Comparison of ENCODE assay signal across 8 cellular contexts in genomic region chr22:50209893-50210292, GRCh38. TPM values are rescaled to one million over a fixed set of nuclear protein-coding genes. Genes with fewer than 3 reads are reported as not detected.
DNase-seq lines count a peak whose midpoint lies in the region; ATAC-seq and TF ChIP-seq lines count a peak whose summit lies in the region.

No MANE protein-coding gene starts in this region.

- TF ChIP-seq POLR2A in HCT116 (IDR thresholded peaks at IDR 0.05; ENCODE audit: borderline replicate concordance, extremely low read depth, insufficient read depth, insufficient read length): no peak
- no peak for TF ChIP-seq POLR2A in spleen (IDR thresholded peaks at IDR 0.05)

- peak; percentile 71 for TF ChIP-seq RAD21 in HCT116 (IDR thresholded peaks at IDR 0.05; ENCODE audit: low read depth)

- H3K27me3 Mint-ChIP-seq in CD4-positive, CD25-positive, alpha-beta regulatory T cell: no peaks in the 10 kb centered on the region

- H3K4me3 ChIP-seq in CD4-positive, CD25-positive, alpha-beta regulatory T cell (ENCODE audit: low read depth, low read length): no peak overlapping the region
- H3K4me3 ChIP-seq in HCT116 (replicated peaks in 1 of 2; ENCODE audit: low read depth in 1 of 2, low read length in 2 of 2) (no peak overlapping the region), spleen (no peak overlapping the region)

- H3K36me3 ChIP-seq in CD4-positive, CD25-positive, alpha-beta regulatory T cell (ENCODE audit: control insufficient read depth, insufficient read depth, low read length): peaks cover 46% of the 10 kb centered on the region
- H3K36me3 ChIP-seq in HCT116 (ENCODE audit: control insufficient read depth in 1 of 2, insufficient read depth in 2 of 2, low read length in 2 of 2) (peaks cover 11 to 18% of the 10 kb centered on the region in 2 experiments), spleen (peaks cover 3 to 100% (median 72%) of the 10 kb centered on the region in 6 donors)

- no peak overlapping the region for H3K27ac ChIP-seq in CD4-positive, CD25-positive, alpha-beta regulatory T cell (ENCODE audit: insufficient read depth, low read length, poor library complexity, severe bottlenecking)
- H3K27ac ChIP-seq in HCT116 (ENCODE audit: low read depth, low read length) (no peak overlapping the region; the same call in 1 of the 2 replicates), spleen (peak overlapping the region in 1 of 8 donors; percentile 8)

- no TSS peak for BruUV-seq in HCT116 (replicated peaks; lab: Mats Ljungman, UMichigan)

- TF ChIP-seq CTCF in HCT116 (IDR thresholded peaks at IDR 0.05 in 2 of 3, conservative IDR thresholded peaks at IDR 0.05 in 1 of 3; ENCODE audit: borderline replicate concordance in 1 of 3, insufficient read depth in 1 of 3, low read depth in 2 of 3, low read length in 2 of 3) (peak; percentile 75 to 89 (median 89)), spleen (IDR thresholded peaks at IDR 0.05 in 8 of 11, conservative IDR thresholded peaks at IDR 0.05 in 3 of 11) (peak; percentile 78 to 91 (median 85))

- POLR2A ChIA-PET in HCT116 (lab: Charles Lee): no interaction called here

- H3K4me1 Mint-ChIP-seq in CD4-positive, CD25-positive, alpha-beta regulatory T cell: peaks cover 12 to 29% (median 22%) of the 10 kb centered on the region in 4 donors

- H3K9me2 ChIP-seq in HCT116 (ENCODE audit: insufficient read depth): no peaks in the 10 kb centered on the region

- no peaks in the 10 kb centered on the region for H3K27me3 ChIP-seq in CD4-positive, CD25-positive, alpha-beta regulatory T cell (ENCODE audit: control insufficient read depth, insufficient read depth, low read length)
- H3K27me3 ChIP-seq in HCT116 (ENCODE audit: insufficient read depth, low read length) (no peaks in the 10 kb centered on the region), spleen (replicated peaks in 1 of 7) (no peaks in the 10 kb centered on the region)

- peak; percentile 54 to 78 (median 75) for DNase-seq in CD4-positive, CD25-positive, alpha-beta regulatory T cell
- DNase-seq in HCT116 (ENCODE audit: low read depth, low spot score): no peak
- DNase-seq in SK-N-DZ (ENCODE audit: low spot score): peak; percentile 61
- DNase-seq in activated naive CD8-positive, alpha-beta T cell treated with anti-CD3 and anti-CD28 coated beads, Interleukin-2, amount 50 U/mL, for 16 hours (ENCODE audit: low read depth, low spot score): peak; percentile 27
- DNase-seq in left ventricle myocardium superior: peak; percentile 74
- DNase-seq in spleen: peak; percentile 87
- no peak for DNase-seq in COR-L47 (lab: John Stamatoyannopoulos, UW)

- H3K4me1 ChIP-seq in CD4-positive, CD25-positive, alpha-beta regulatory T cell (ENCODE audit: control insufficient read depth, insufficient read depth, low read length, poor library complexity, severe bottlenecking): peaks cover 8% of the 10 kb centered on the region
- H3K4me1 ChIP-seq in HCT116 (ENCODE audit: control insufficient read depth in 1 of 2, insufficient read depth in 2 of 2, low read length in 2 of 2) (peaks cover 0 to 16% of the 10 kb centered on the region in 2 experiments; a peak in 2 of 4 replicates), spleen (peaks cover 3 to 60% (median 38%) of the 10 kb centered on the region in 6 donors)

- H3K79me2 ChIP-seq in HCT116 (ENCODE audit: insufficient read depth, low read length): peaks cover 13% of the 10 kb centered on the region; the same call in 1 of the 2 replicates

- H4K20me1 ChIP-seq in HCT116 (ENCODE audit: insufficient read depth): no peaks in the 10 kb centered on the region

- H3K9me3 ChIP-seq in CD4-positive, CD25-positive, alpha-beta regulatory T cell (ENCODE audit: control insufficient read depth in 2 of 2, low read length in 2 of 2): no peaks in the 10 kb centered on the region
- H3K9me3 ChIP-seq in HCT116 (ENCODE audit: control insufficient read depth in 1 of 2, insufficient read depth in 1 of 2, low read depth in 1 of 2, low read length in 2 of 2): no peaks in the 10 kb centered on the region
- no peaks in the 10 kb centered on the region for H3K9me3 ChIP-seq in spleen

- H3K9me3 Mint-ChIP-seq in CD4-positive, CD25-positive, alpha-beta regulatory T cell: no peaks in the 10 kb centered on the region

- intact Hi-C loops in HCT116 (cut with micrococcal nuclease) (loop anchor here (1.0 to 10.0 kb wide), 2 partner anchors 61 to 275 kb away; no protein-coding TSS in a partner anchor), left ventricle myocardium superior (cut with micrococcal nuclease) (loop anchor here (10.0 kb wide), 1 partner anchor 65 kb away; no protein-coding TSS in a partner anchor), spleen (cut with DNase I; ENCODE audit: low total_unique reads) (loop anchor here (5.0 kb wide), 1 partner anchor 58 kb away; no protein-coding TSS in a partner anchor)

- peak; percentile 65 to 73 for ATAC-seq in CD4-positive, CD25-positive, alpha-beta regulatory T cell (ENCODE audit: low read depth in 2 of 2)
- ATAC-seq in HCT116 (peak; percentile 67), left ventricle myocardium superior (peak; percentile 41), HG02973 (IDR thresholded peaks at IDR 0.05; ENCODE audit: unreplicated experiment) (no peak)

- CTCF ChIA-PET in HCT116 (lab: Charles Lee): no interaction called here

- H3K27ac Mint-ChIP-seq in CD4-positive, CD25-positive, alpha-beta regulatory T cell: peak overlapping the region; percentile 18 to 89 (median 75)

- peaks cover 19% of the 10 kb centered on the region for H3K36me3 Mint-ChIP-seq in CD4-positive, CD25-positive, alpha-beta regulatory T cell

- 57 to 66% (median 62%) methylated on average over 18 to 20 of the region's 20 CpGs for WGBS in spleen, 5 donors

- H2AFZ ChIP-seq in HCT116 (ENCODE audit: low read depth, low read length, poor library complexity, severe bottlenecking): no peak overlapping the region

- H3K4me2 ChIP-seq in HCT116 (ENCODE audit: low read length): no peak overlapping the region

- no peak overlapping the region for H3K9ac ChIP-seq in HCT116 (ENCODE audit: low read length)

- peak overlapping the region in 1 of 4 donors; percentile 55 for H3K4me3 Mint-ChIP-seq in CD4-positive, CD25-positive, alpha-beta regulatory T cell

- RAD21 ChIA-PET in HCT116 (lab: Charles Lee; ENCODE audit: low non-redundant PET in 1 of 2, low total read pairs in 2 of 2, uncharacterized antibody in 2 of 2, unreplicated experiment in 2 of 2): no interaction called here

TF ChIP-seq in HCT116, 20 proteins besides CTCF, POLR2A, EP300 and RAD21:
- TF ChIP-seq, protein P1, sequence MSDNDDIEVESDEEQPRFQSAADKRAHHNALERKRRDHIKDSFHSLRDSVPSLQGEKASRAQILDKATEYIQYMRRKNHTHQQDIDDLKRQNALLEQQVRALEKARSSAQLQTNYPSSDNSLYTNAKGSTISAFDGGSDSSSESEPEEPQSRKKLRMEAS (IDR thresholded peaks at IDR 0.05): no peak
- TF ChIP-seq EZH2 (IDR thresholded peaks at IDR 0.05) (no peak), ELF1 (IDR thresholded peaks at IDR 0.05; ENCODE audit: borderline replicate concordance, low read depth) (no peak)

RNA-seq across cellular contexts. Expression of gene SELENOO, which starts 9.1 kb away (rescaled TPM):
- 31.9 TPM for total RNA-seq in CD4-positive, CD25-positive, alpha-beta regulatory T cell
- polyA plus RNA-seq in CD4-positive, CD25-positive, alpha-beta regulatory T cell: 1 to 10 TPM; 1.8 to 6.5 (median 3.3) TPM
- total RNA-seq in HCT116 (2021; ENCODE audit: unreplicated experiment) (29.6 TPM), left ventricle myocardium superior (14.5 TPM), spleen (10 to 100 TPM; 25.4 to 31.7 (median 29.3) TPM)
- 27.2 and 30.6 TPM in 2 replicates for polyA plus RNA-seq in HCT116 (2012)
- 32.9 and 34.5 TPM in 2 replicates for polyA plus RNA-seq in SK-N-DZ (2014; cell fraction: cytosol; rRNA removed)
- 120 and 155 TPM in 2 replicates for polyA plus RNA-seq in SK-N-DZ (2014; cell fraction: nucleus; rRNA removed)
- 10 to 100 TPM; 26.2 to 70.8 (median 47.0) TPM for polyA plus RNA-seq in spleen

RNA-seq across cellular contexts. Expression of gene TRABD, which starts 24.2 kb away (rescaled TPM):
- total RNA-seq in CD4-positive, CD25-positive, alpha-beta regulatory T cell: 115 TPM
- 10 to 100 TPM; 33.0 to 47.6 (median 38.5) TPM for polyA plus RNA-seq in CD4-positive, CD25-positive, alpha-beta regulatory T cell
- total RNA-seq in HCT116 (2021; ENCODE audit: unreplicated experiment) (90.3 TPM), left ventricle myocardium superior (23.8 TPM), spleen (10 to 100 TPM; 49.8 to 66.5 (median 57.7) TPM)
- 81.3 and 109 TPM in 2 replicates for polyA plus RNA-seq in HCT116 (2012)
- polyA plus RNA-seq in SK-N-DZ (2014; cell fraction: cytosol; rRNA removed): 51.6 and 62.9 TPM in 2 replicates
- polyA plus RNA-seq in SK-N-DZ (2014; cell fraction: nucleus; rRNA removed): 188 and 198 TPM in 2 replicates
- polyA plus RNA-seq in spleen: 10 to 100 TPM; 43.3 to 85.8 (median 77.9) TPM

RNA-seq across cellular contexts. Expression of gene TUBGCP6, which starts 34.9 kb away (rescaled TPM):
- total RNA-seq in CD4-positive, CD25-positive, alpha-beta regulatory T cell: 132 TPM
- 10 to 100 TPM; 14.0 to 16.3 (median 14.2) TPM for polyA plus RNA-seq in CD4-positive, CD25-positive, alpha-beta regulatory T cell
- 38.6 TPM for total RNA-seq in HCT116 (2021; ENCODE audit: unreplicated experiment)
- polyA plus RNA-seq in HCT116 (2012): 27.0 and 29.9 TPM in 2 replicates
- polyA plus RNA-seq in SK-N-DZ (2014; cell fraction: cytosol; rRNA removed): 21.2 and 23.3 TPM in 2 replicates
- 225 and 301 TPM in 2 replicates for polyA plus RNA-seq in SK-N-DZ (2014; cell fraction: nucleus; rRNA removed)
- 18.4 TPM for total RNA-seq in left ventricle myocardium superior
- total RNA-seq in spleen: 10 to 100 TPM; 65.2 to 98.0 (median 69.4) TPM
- 10 to 100 TPM; 36.0 to 70.7 (median 69.2) TPM for polyA plus RNA-seq in spleen

RNA-seq across cellular contexts. Expression of gene PANX2, which starts 39.4 kb away (rescaled TPM):
- not detected for total RNA-seq in CD4-positive, CD25-positive, alpha-beta regulatory T cell
- polyA plus RNA-seq in CD4-positive, CD25-positive, alpha-beta regulatory T cell: not detected
- total RNA-seq in HCT116 (2021; ENCODE audit: unreplicated experiment) (8.0 TPM), left ventricle myocardium superior (0.40 TPM), spleen (1 to 10 TPM in 6 of 7 donors, under 1 TPM in 1; 0.39 to 4.6 (median 2.4) TPM)
- polyA plus RNA-seq in HCT116 (2012): 6.5 and 11.2 TPM in 2 replicates
- 1.7 and 2.2 TPM in 2 replicates for polyA plus RNA-seq in SK-N-DZ (2014; cell fraction: cytosol; rRNA removed)
- polyA plus RNA-seq in SK-N-DZ (2014; cell fraction: nucleus; rRNA removed): 1.8 and 2.6 TPM in 2 replicates
- polyA plus RNA-seq in spleen: under 1 TPM; 0.11 to 0.67 (median 0.24) TPM

RNA-seq across cellular contexts. Expression of gene HDAC10, which starts 41.2 kb away (rescaled TPM):
- 125 TPM for total RNA-seq in CD4-positive, CD25-positive, alpha-beta regulatory T cell
- 10 to 100 TPM in 1 of 4 donors, 1 to 10 TPM in 3; 6.0 to 12.5 (median 7.3) TPM for polyA plus RNA-seq in CD4-positive, CD25-positive, alpha-beta regulatory T cell
- total RNA-seq in HCT116 (2021; ENCODE audit: unreplicated experiment): 67.5 TPM
- polyA plus RNA-seq in HCT116 (2012): 45.5 and 52.0 TPM in 2 replicates
- 14.2 and 18.3 TPM in 2 replicates for polyA plus RNA-seq in SK-N-DZ (2014; cell fraction: cytosol; rRNA removed)
- 244 and 259 TPM in 2 replicates for polyA plus RNA-seq in SK-N-DZ (2014; cell fraction: nucleus; rRNA removed)
- total RNA-seq in left ventricle myocardium superior: 12.7 TPM
- 100 to 1,000 TPM in 1 of 7 donors, 10 to 100 TPM in 6; 63.6 to 108 (median 70.2) TPM for total RNA-seq in spleen
- polyA plus RNA-seq in spleen: 10 to 100 TPM; 25.0 to 69.9 (median 44.7) TPM

Comparison
In these comparisons a context has a peak if more than half of its experiments do, and no peak if none do; other contexts are left out.
1. DNase-seq: peak in CD4-positive, CD25-positive, alpha-beta regulatory T cell (3 of 3), SK-N-DZ (single experiment), activated naive CD8-positive, alpha-beta T cell treated with anti-CD3 and anti-CD28 coated beads, Interleukin-2, amount 50 U/mL, for 16 hours (single experiment), left ventricle myocardium superior (single experiment) and spleen (single experiment); none in HCT116 (single experiment) and COR-L47 (single experiment).